ENCODE assay signal across 9 cellular contexts in genomic region chr7:20299647-20300312, GRCh38. TPM values are rescaled to one million over a fixed set of nuclear protein-coding genes. Genes with fewer than 3 reads are reported as not detected.
A peak's percentile ranks its signal among the peaks of the same experiment; 100 is the strongest.
DNase-seq lines count a peak whose midpoint lies in the region; ATAC-seq, FAIRE-seq and TF ChIP-seq lines count a peak whose summit lies in the region.
"Had no signal": no experiment of that assay in that cellular context is flagged by ENCODE, and none has a peak within 500 bp of the region (broad histone marks: within the 10 kb centered on the region; RNA-seq: fewer than 3 reads in every experiment).

No MANE protein-coding gene starts in this region.

- no peak for TF ChIP-seq POLR2A in right lobe of liver (IDR thresholded peaks at IDR 0.05)
- TF ChIP-seq POLR2A in HepG2 (IDR thresholded peaks at IDR 0.05; ENCODE audit: insufficient read depth in 1 of 2, low read depth in 2 of 2, low read length in 2 of 2), result no peak
- no peak for TF ChIP-seq POLR2A in K562 (conservative IDR thresholded peaks at IDR 0.05)

- peak in 3 of 4 donors; percentile 13 to 37 (median 33) for ATAC-seq in right lobe of liver
- ATAC-seq in HepG2, result no peak
- peak; percentile 59 for ATAC-seq in HG03095 (IDR thresholded peaks at IDR 0.05; ENCODE audit: unreplicated experiment)
- peak; percentile 41 for ATAC-seq in K562

- no TSS peak for BruUV-seq in HepG2 (replicated peaks; lab: Mats Ljungman, UMichigan)
- BruUV-seq in K562 (replicated peaks; lab: Mats Ljungman, UMichigan), result no TSS peak

- H3K9me3 ChIP-seq in right lobe of liver (no peaks in the 10 kb centered on the region), HepG2 (ENCODE audit: low read length) (no peaks in the 10 kb centered on the region), K562 (replicated peaks; ENCODE audit: control insufficient read depth, insufficient read depth, low read depth, low read length) (0 out of 2 replicates have a peak, but pooled peaks cover 2% of the 10 kb centered on the region)
- H3K9me3 ChIP-seq: ovary had no signal

- POLR2A ChIA-PET in HepG2 (lab: Yijun Ruan, JAX), result no interaction called here
- POLR2A ChIA-PET in K562 (lab: Yijun Ruan, JAX), result no interaction called here

- TF ChIP-seq RAD21 in HepG2 (CRISPR knock-in tag; IDR thresholded peaks at IDR 0.05) (no peak), K562 (CRISPR knock-in tag; conservative IDR thresholded peaks at IDR 0.05 in 1 of 2, IDR thresholded peaks at IDR 0.05 in 1 of 2) (no peak)

- H3K36me3 ChIP-seq in right lobe of liver, result no peaks in the 10 kb centered on the region
- H3K36me3 ChIP-seq in HepG2 (replicated peaks in 1 of 2; ENCODE audit: control insufficient read depth in 1 of 2, insufficient read depth in 2 of 2, low read length in 2 of 2), result no peaks in the 10 kb centered on the region
- H3K36me3 ChIP-seq in K562 (ENCODE audit: control insufficient read depth, insufficient read depth, low read length), result no peaks in the 10 kb centered on the region
- H3K36me3 ChIP-seq: ovary had no signal

- H3K4me1 ChIP-seq in right lobe of liver (no peaks in the 10 kb centered on the region), HepG2 (ENCODE audit: insufficient read depth, low read length) (peaks cover 12% of the 10 kb centered on the region), K562 (replicated peaks in 1 of 2; ENCODE audit: control insufficient read depth in 2 of 2, insufficient read depth in 2 of 2, low read length in 2 of 2) (peaks cover 0 to 3% of the 10 kb centered on the region in 2 experiments; a peak in 3 of 5 replicates)

- WGBS in right lobe of liver (ENCODE audit: insufficient coverage, low coverage, low lambda C conversion rate, missing lambda C conversion rate), result 59% methylated on average over 4 of the region's 6 CpGs
- WGBS in HepG2 (ENCODE audit: low lambda C conversion rate), result 61% methylated on average over 6 of the region's 6 CpGs
- 74% methylated on average over 6 of the region's 6 CpGs for WGBS in K562 (ENCODE audit: insufficient coverage, low coverage, missing lambda C conversion rate)

- no peaks in the 10 kb centered on the region for H3K79me2 ChIP-seq in HepG2 (ENCODE audit: insufficient read depth, low read length)
- no peaks in the 10 kb centered on the region for H3K79me2 ChIP-seq in K562 (ENCODE audit: control insufficient read depth, insufficient read depth, low read length)

- TF ChIP-seq EP300 in HepG2 (IDR thresholded peaks at IDR 0.05; ENCODE audit: low read depth in 2 of 2, low read length in 2 of 2) (no peak), HepG2 (CRISPR knock-in tag; IDR thresholded peaks at IDR 0.05; ENCODE audit: borderline replicate concordance) (no peak), K562 (IDR thresholded peaks at IDR 0.05; ENCODE audit: low read length) (no peak)

- CTCF ChIA-PET in HepG2 (lab: Yijun Ruan, JAX; ENCODE audit: low intra/inter-chr PET ratio, low total read pairs) (no interaction called here), K562 (lab: Yijun Ruan, JAX; ENCODE audit: low intra/inter-chr PET ratio) (no interaction called here)

- H3K9ac ChIP-seq in HepG2 (ENCODE audit: insufficient read depth, low read depth, low read length) (no peak overlapping the region), K562 (ENCODE audit: insufficient read depth in 1 of 2, low read depth in 2 of 2, low read length in 2 of 2) (no peak overlapping the region)

- intact Hi-C loops in right lobe of liver (cut with DNase I) (no loop called here), HepG2 (cut with micrococcal nuclease; ENCODE audit: unreplicated experiment) (no loop called here), K562 (cut with micrococcal nuclease) (no loop called here)

- in situ Hi-C loops in HepG2 (cut with HindIII; ENCODE audit: extremely low pct_ligation_motif_present, low pct_unique_long_range_greater_than_20kb) (loop anchor here (25.0 kb wide), 1 partner anchor 537 kb away; the partner anchor contains the start of gene TMEM196), K562 (cut with MboI) (no loop called here), GM13977 (cut with MboI; ENCODE audit: low pct_unique_long_range_greater_than_20kb, low sequenced_read_pairs, unreplicated experiment) (loop anchor here (25.0 kb wide), 2 partner anchors 312 to 537 kb away; partner anchors contain the start of gene TMEM196)

- H3K4me3 ChIP-seq in right lobe of liver, result no peak overlapping the region
- H3K4me3 ChIP-seq in HepG2 (replicated peaks in 1 of 3; ENCODE audit: insufficient read depth in 1 of 3, low read depth in 2 of 3, low read length in 3 of 3), result no peak overlapping the region
- H3K4me3 ChIP-seq in K562, result no peak overlapping the region
- H3K4me3 ChIP-seq: ovary had no signal

- H3K9me1 ChIP-seq in K562 (ENCODE audit: control insufficient read depth, insufficient read depth, low read length), result no peaks in the 10 kb centered on the region

- TF ChIP-seq CTCF in right lobe of liver (IDR thresholded peaks at IDR 0.05) (no peak), HepG2 (CRISPR knock-in tag; IDR thresholded peaks at IDR 0.05) (no peak), K562 (IDR thresholded peaks at IDR 0.05 in 2 of 3, conservative IDR thresholded peaks at IDR 0.05 in 1 of 3; ENCODE audit: insufficient read depth in 2 of 3, low read depth in 1 of 3, low read length in 3 of 3) (no peak), GM13977 (IDR thresholded peaks at IDR 0.05; ENCODE audit: extremely low read depth, insufficient read depth, missing control alignments) (no peak)

- no peaks in the 10 kb centered on the region for H4K20me1 ChIP-seq in HepG2 (ENCODE audit: insufficient read depth, low read length)
- no peaks in the 10 kb centered on the region for H4K20me1 ChIP-seq in K562 (replicated peaks; ENCODE audit: control insufficient read depth, insufficient read depth, low read length)

- H3K4me2 ChIP-seq in HepG2 (ENCODE audit: low read depth, low read length), result no peak overlapping the region
- peak overlapping the region; percentile 19; the same call in 1 of the 2 replicates for H3K4me2 ChIP-seq in K562 (ENCODE audit: insufficient read depth, low read length)

- H3K27ac ChIP-seq in right lobe of liver (no peak overlapping the region), HepG2 (ENCODE audit: extremely low read length, insufficient read depth, low read length) (no peak overlapping the region), K562 (ENCODE audit: extremely low read depth, low read depth, low read length) (no peak overlapping the region), caudate nucleus (ENCODE audit: low read depth, low read length) (no peak overlapping the region)

- FAIRE-seq in HepG2 (lab: Jason Lieb, UNC) (no peak), K562 (lab: Jason Lieb, UNC) (peak; percentile 51)

- H3K27me3 ChIP-seq in right lobe of liver (no peaks in the 10 kb centered on the region), HepG2 (ENCODE audit: control insufficient read depth in 1 of 2, insufficient read depth in 2 of 2, low read length in 2 of 2) (no peaks in the 10 kb centered on the region), K562 (ENCODE audit: control insufficient read depth in 2 of 2, insufficient read depth in 2 of 2, low read length in 2 of 2) (no peaks in the 10 kb centered on the region)
- H3K27me3 ChIP-seq: ovary had no signal

- H2AFZ ChIP-seq in HepG2 (ENCODE audit: low read length) (no peak overlapping the region), K562 (ENCODE audit: low read depth, low read length) (peak overlapping the region; percentile 80)

- no peak for DNase-seq in right lobe of liver
- no peak for DNase-seq in HepG2 (ENCODE audit: low spot score)
- DNase-seq in K562 (ENCODE audit: extremely low read depth in 1 of 4, low spot score in 3 of 4), result no peak
- DNase-seq in NCI-H1417 (lab: John Stamatoyannopoulos, UW), result no peak
- no peak for DNase-seq in activated T-cell treated with anti-CD3 and anti-CD28 coated beads, Interleukin-2, amount 50 U/mL, for 48 hours
- no peak for DNase-seq in GM13977 (ENCODE audit: low spot score)
- DNase-seq in caudate nucleus (lab: John Stamatoyannopoulos, UW), result no peak
- DNase-seq: ovary had no signal

RNA-seq across cellular contexts. Expression of gene ITGB8, which starts 30.9 kb away (rescaled TPM):
- total RNA-seq in right lobe of liver (under 1 TPM; 0.43 to 0.70 (median 0.56) TPM), HepG2 (2016; rRNA removed; fragmentation: Illumina TruSeq; extraction: Trizol) (0.06 TPM in 1 of 2 replicates, not detected in the other), K562 (2014; rRNA removed) (under 0.01 and 0.04 TPM in 2 replicates), K562 (2014; rRNA removed; fragmentation: Illumina TruSeq; extraction: Trizol) (not detected in 2 replicates), K562 (2015; rRNA removed; fragmentation: Illumina TruSeq; extraction: Trizol) (not detected in 2 replicates), K562 (2021) (0.02 and 0.04 TPM in 2 replicates)
- total RNA-seq in HepG2 (2016; cell fraction: cytosol; rRNA removed; fragmentation: Illumina TruSeq; extraction: Trizol; ENCODE audit: low read depth), result not detected in 2 replicates
- total RNA-seq in HepG2 (2016; cell fraction: insoluble cytoplasmic fraction; rRNA removed; fragmentation: Illumina TruSeq; extraction: Trizol), result 0.02 TPM in 1 of 2 replicates, not detected in the other
- total RNA-seq in HepG2 (2016; cell fraction: membrane; rRNA removed; fragmentation: Illumina TruSeq; extraction: Trizol), result 0.03 TPM in 1 of 2 replicates, not detected in the other
- 0.09 and 0.16 TPM in 2 replicates for total RNA-seq in HepG2 (2016; cell fraction: nucleus; rRNA removed; fragmentation: Illumina TruSeq; extraction: Trizol)
- polyA plus RNA-seq in HepG2 (2011; rRNA removed) (0.01 and 0.04 TPM in 2 replicates), K562 (2011; rRNA removed) (0.01 and 0.03 TPM in 2 replicates), K562 (2014; fragmentation: Illumina TruSeq; extraction: Trizol) (not detected in 2 replicates), K562 (2014; fragmentation: Nextera tagmentation; extraction: Ambion mirVana) (not detected), K562 (2014; rRNA removed) (0.04 TPM in 1 of 2 replicates, not detected in the other)
- under 0.01 and 0.01 TPM in 2 replicates for polyA plus RNA-seq in HepG2 (2011; cell fraction: cytosol; rRNA removed)
- 0.05 and 0.14 TPM in 2 replicates for polyA plus RNA-seq in HepG2 (2011; cell fraction: nucleus; rRNA removed)
- polyA plus RNA-seq in HepG2 (2012), result not detected in 2 replicates
- polyA plus RNA-seq in HepG2 (2016; cell fraction: cytosol; fragmentation: Illumina TruSeq; extraction: Trizol; ENCODE audit: low read depth), result not detected in 2 replicates
- polyA plus RNA-seq in HepG2 (2016; cell fraction: insoluble cytoplasmic fraction; fragmentation: Illumina TruSeq; extraction: Trizol; ENCODE audit: low read depth), result not detected in 2 replicates
- polyA plus RNA-seq in HepG2 (2016; cell fraction: membrane; fragmentation: Illumina TruSeq; extraction: Trizol; ENCODE audit: low read depth), result not detected in 2 replicates
- 0.08 TPM in 1 of 2 replicates, not detected in the other for polyA plus RNA-seq in HepG2 (2016; cell fraction: nucleus; fragmentation: Illumina TruSeq; extraction: Trizol; ENCODE audit: insufficient read depth, low read depth)
- polyA minus RNA-seq in HepG2 (2011; rRNA and poly(A)+ RNA removed; ENCODE audit: low replicate concordance), result 0.06 and 28.4 TPM in 2 replicates
- polyA minus RNA-seq in HepG2 (2011; cell fraction: cytosol; rRNA and poly(A)+ RNA removed), result not detected in 2 replicates
- 0.12 and 0.13 TPM in 2 replicates for polyA minus RNA-seq in HepG2 (2011; cell fraction: nucleus; rRNA and poly(A)+ RNA removed)
- total RNA-seq in K562 (2011; cell fraction: chromatin; rRNA removed; ENCODE audit: low replicate concordance), result 0.14 TPM in 1 of 2 replicates, not detected in the other
- not detected in 2 replicates for total RNA-seq in K562 (2011; cell fraction: nucleolus; rRNA removed)
- total RNA-seq in K562 (2011; cell fraction: nucleoplasm; rRNA removed), result 0.15 TPM in 1 of 2 replicates, not detected in the other
- polyA plus RNA-seq in K562 (2011; cell fraction: cytosol; rRNA removed), result 0.03 TPM in 1 of 2 replicates, not detected in the other
- polyA plus RNA-seq in K562 (2011; cell fraction: nucleus; rRNA removed), result 0.03 and 0.04 TPM in 2 replicates
- polyA plus RNA-seq in K562 (2012), result 0.04 TPM in 1 of 2 replicates, not detected in the other
- polyA minus RNA-seq in K562 (2011; rRNA and poly(A)+ RNA removed), result 0.04 and 0.06 TPM in 2 replicates
- polyA minus RNA-seq in K562 (2011; cell fraction: cytosol; rRNA and poly(A)+ RNA removed), result not detected in 2 replicates
- polyA minus RNA-seq in K562 (2011; cell fraction: nucleus; rRNA and poly(A)+ RNA removed), result 0.13 and 0.22 TPM in 2 replicates
